ENCODE assay signal across 17 cellular contexts in the genomic region with DNA sequence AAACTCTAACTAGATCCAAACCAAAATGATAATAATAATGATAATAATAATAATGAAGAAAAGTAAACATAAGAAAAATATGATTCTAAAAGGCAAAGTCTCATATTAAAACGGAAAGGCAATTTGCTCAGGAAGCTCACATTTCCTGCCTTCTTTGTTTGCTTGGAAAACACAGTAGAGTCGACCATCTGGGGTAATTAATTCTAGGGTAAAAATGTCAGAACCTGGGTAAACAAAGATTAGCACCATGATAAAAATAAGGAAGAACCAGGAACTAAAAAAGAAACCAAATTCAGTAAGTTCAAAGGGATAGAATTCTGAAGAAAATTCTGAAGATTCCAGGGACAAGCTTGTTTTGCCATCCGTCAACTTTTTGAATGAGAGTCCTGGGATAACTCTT. TPM values are rescaled to one million over a fixed set of nuclear protein-coding genes. Genes with fewer than 3 reads are reported as not detected.
DNase-seq lines count a peak whose midpoint lies in the region; FAIRE-seq and TF ChIP-seq lines count a peak whose summit lies in the region.
"Had no signal": no experiment of that assay in that cellular context is flagged by ENCODE, and none has a peak within 500 bp of the region (broad histone marks: within the 10 kb centered on the region; RNA-seq: fewer than 3 reads in every experiment).

No MANE protein-coding gene starts in this region.

- no peak for TF ChIP-seq EP300 in stomach (IDR thresholded peaks at IDR 0.05)

- H3K9me3 ChIP-seq in kidney (ENCODE audit: control insufficient read depth in 1 of 2, low read length in 2 of 2) (no peaks in the 10 kb centered on the region), stomach (no peaks in the 10 kb centered on the region), ascending aorta (no peaks in the 10 kb centered on the region), spleen (no peaks in the 10 kb centered on the region)
- H3K9me3 ChIP-seq: ovary had no signal

- H3K4me1 ChIP-seq in kidney (ENCODE audit: control insufficient read depth in 1 of 2, insufficient read depth in 1 of 2, low read depth in 1 of 2, low read length in 2 of 2): peaks cover 5 to 8% of the 10 kb centered on the region in 2 donors
- H3K4me1 ChIP-seq in stomach: peaks cover 0 to 16% (median 7%) of the 10 kb centered on the region in 4 donors
- no peaks in the 10 kb centered on the region for H3K4me1 ChIP-seq in ascending aorta
- H3K4me1 ChIP-seq in spleen: peaks cover 0 to 22% (median 11%) of the 10 kb centered on the region in 6 donors

- H3K9ac ChIP-seq in kidney (ENCODE audit: low read length in 2 of 2): no peak overlapping the region

- no peaks in the 10 kb centered on the region for H3K36me3 ChIP-seq in kidney (ENCODE audit: control insufficient read depth in 1 of 2, insufficient read depth in 2 of 2, low read length in 2 of 2)
- H3K36me3 ChIP-seq in stomach: peaks cover 0 to 4% (median 3%) of the 10 kb centered on the region in 4 donors
- H3K36me3 ChIP-seq in ascending aorta: peaks cover 0 to 6% of the 10 kb centered on the region in 2 donors
- peaks cover 0 to 8% (median 0%) of the 10 kb centered on the region in 6 donors for H3K36me3 ChIP-seq in spleen
- H3K36me3 ChIP-seq: ovary had no signal

- H3K27me3 ChIP-seq in stomach (no peaks in the 10 kb centered on the region), ascending aorta (no peaks in the 10 kb centered on the region), spleen (replicated peaks in 1 of 7) (no peaks in the 10 kb centered on the region)
- H3K27me3 ChIP-seq: ovary had no signal

- FAIRE-seq in kidney (lab: Jason Lieb, UNC): peak; percentile 21
- FAIRE-seq: bronchial epithelial cell had no signal

- TF ChIP-seq POLR2A in stomach (IDR thresholded peaks at IDR 0.05): no peak
- no peak for TF ChIP-seq POLR2A in spleen (IDR thresholded peaks at IDR 0.05)

- no peak overlapping the region for H3K4me3 ChIP-seq in kidney (ENCODE audit: low read length in 2 of 2)
- no peak overlapping the region for H3K4me3 ChIP-seq in stomach
- no peak overlapping the region for H3K4me3 ChIP-seq in ascending aorta
- H3K4me3 ChIP-seq in spleen: no peak overlapping the region
- H3K4me3 ChIP-seq: ovary had no signal

- DNase-seq in NCI-H2171 treated with DMSO at 0.1 percent for 48 hours (lab: John Stamatoyannopoulos, UW): peak; percentile 60
- DNase-seq in NCI-H2171 (lab: John Stamatoyannopoulos, UW): no peak
- DNase-seq in amniotic epithelial cell (ENCODE audit: low read depth): peak; percentile 20
- no peak for DNase-seq in kidney
- no peak for DNase-seq in stomach
- no peak for DNase-seq in ascending aorta (ENCODE audit: low spot score in 2 of 2)
- no peak for DNase-seq in spleen
- DNase-seq in activated CD8-positive, alpha-beta memory T cell treated with anti-CD3 and anti-CD28 coated beads, Interleukin-2, amount 50 U/mL, for 4 hours: no peak
- DNase-seq: activated naive CD4-positive, alpha-beta T cell; effector CD8-positive, alpha-beta T cell; NCI-H1092; NCI-H226; ovary; stimulated activated naive CD8-positive, alpha-beta T cell treated with anti-CD3 and anti-CD28 coated beads, Interleukin-15, amount 100 ng/mL, for 72 hours had no signal

- TF ChIP-seq CTCF in kidney (IDR thresholded peaks at IDR 0.05; ENCODE audit: borderline replicate concordance, extremely low read depth, insufficient read depth) (no peak), stomach (IDR thresholded peaks at IDR 0.05) (no peak), ascending aorta (IDR thresholded peaks at IDR 0.05) (no peak), spleen (IDR thresholded peaks at IDR 0.05 in 8 of 11, conservative IDR thresholded peaks at IDR 0.05 in 3 of 11) (no peak)

- intact Hi-C loops in kidney (cut with DNase I) (no loop called here), stomach (cut with DNase I; ENCODE audit: low total_unique reads) (no loop called here), ascending aorta (cut with DNase I) (no loop called here), spleen (cut with DNase I; ENCODE audit: low total_unique reads) (no loop called here)

- H3K27ac ChIP-seq in kidney (ENCODE audit: low read depth in 2 of 2, low read length in 2 of 2) (no peak overlapping the region), stomach (peak overlapping the region in 4 of 5 donors; percentile 16 to 57 (median 27)), ascending aorta (no peak overlapping the region), spleen (peak overlapping the region in 1 of 8 donors; percentile 22)
- H3K27ac ChIP-seq: 22Rv1, ovary had no signal

- 32 to 37% (median 33%) methylated on average over 3 of the region's 3 CpGs for WGBS in stomach, 5 donors
- WGBS in spleen, 5 donors: 27 to 31% (median 30%) methylated on average over 3 of the region's 3 CpGs

RNA-seq across cellular contexts. Expression of a gene that starts 20.6 kb away (rescaled TPM):
- total RNA-seq in kidney (not detected), stomach (not detected), ascending aorta (not detected), spleen (not detected)
- polyA plus RNA-seq in kidney (ENCODE audit: insufficient read depth, low read depth, low replicate concordance) (not detected), stomach (not detected), spleen (not detected)
- total RNA-seq: bronchial epithelial cell, H4, ovary had no signal
- polyA plus RNA-seq: ovary had no signal

RNA-seq across cellular contexts. Expression of a gene that starts 22.7 kb away (rescaled TPM):
- total RNA-seq in kidney: 1,267 TPM
- 2,696 TPM for polyA plus RNA-seq in kidney (ENCODE audit: insufficient read depth, low read depth, low replicate concordance)
- 1,000 to 10,000 TPM in 4 of 5 donors, 100 to 1,000 TPM in 1; 506 to 3,830 (median 2,422) TPM for total RNA-seq in stomach
- polyA plus RNA-seq in stomach: 1,000 to 10,000 TPM; 4,166 to 5,414 (median 4,286) TPM
- total RNA-seq in ascending aorta: 1,547 TPM
- 1,000 to 10,000 TPM; 1,067 to 3,608 (median 1,651) TPM for total RNA-seq in spleen
- 1,000 to 10,000 TPM; 5,013 to 7,063 (median 6,510) TPM for polyA plus RNA-seq in spleen

RNA-seq across cellular contexts. Expression of a gene that starts 37.4 kb away (rescaled TPM):
- total RNA-seq in kidney (not detected), stomach (not detected), ascending aorta (not detected), spleen (not detected)
- polyA plus RNA-seq in kidney (ENCODE audit: insufficient read depth, low read depth, low replicate concordance) (not detected), stomach (1 to 10 TPM in 1 of 3 donors, not detected in 2; 1.5 TPM), spleen (under 1 TPM in 2 of 3 donors, not detected in 1; 0.03 to 0.05 TPM)
- total RNA-seq: H4, ovary had no signal
- polyA plus RNA-seq: ovary had no signal

RNA-seq across cellular contexts. Expression of a gene that starts 50.2 kb away (rescaled TPM):
- total RNA-seq in kidney: 27.8 TPM
- polyA plus RNA-seq in kidney (ENCODE audit: insufficient read depth, low read depth, low replicate concordance): 14.0 TPM
- 100 to 1,000 TPM in 1 of 5 donors, 10 to 100 TPM in 2, 1 to 10 TPM in 2; 2.4 to 263 (median 11.0) TPM for total RNA-seq in stomach
- polyA plus RNA-seq in stomach: 1 to 10 TPM; 2.8 to 5.7 (median 3.8) TPM
- 321 TPM for total RNA-seq in ascending aorta
- 10 to 100 TPM in 4 of 7 donors, 1 to 10 TPM in 3; 6.9 to 16.7 (median 12.1) TPM for total RNA-seq in spleen
- polyA plus RNA-seq in spleen: 10 to 100 TPM in 1 of 3 donors, 1 to 10 TPM in 2; 2.3 to 14.2 (median 7.3) TPM
- total RNA-seq: bronchial epithelial cell, H4 had no signal

Comparison
In these comparisons a context has a peak if more than half of its experiments do, and no peak if none do; other contexts are left out.
1. DNase-seq: peak in NCI-H2171 treated with DMSO at 0.1 percent for 48 hours (single experiment) and amniotic epithelial cell (single experiment); none in NCI-H2171 (single experiment), kidney (single experiment), stomach (single experiment), ascending aorta (0 of 2), spleen (single experiment) and activated CD8-positive, alpha-beta memory T cell treated with anti-CD3 and anti-CD28 coated beads, Interleukin-2, amount 50 U/mL, for 4 hours (single experiment).
2. H3K27ac ChIP-seq: peak in stomach (4 of 5); none in kidney (0 of 2) and ascending aorta (0 of 2).